In genomic region chr3:167723872-167724271, GRCh38 we compare ENCODE assay signal across 1 cellular context.
TF ChIP-seq lines count a peak whose summit lies in the region.

No MANE protein-coding gene starts in this region.

TF ChIP-seq in K562, 482 proteins besides CTCF, POLR2A, EP300 and RAD21 (continued from another document):
- TF ChIP-seq RREB1 (CRISPR knock-in tag; IDR thresholded peaks at IDR 0.05) (no peak), EP400 (IDR thresholded peaks at IDR 0.05) (no peak)
